Comparison of ENCODE assay signal across 10 cellular contexts in the genomic region with DNA sequence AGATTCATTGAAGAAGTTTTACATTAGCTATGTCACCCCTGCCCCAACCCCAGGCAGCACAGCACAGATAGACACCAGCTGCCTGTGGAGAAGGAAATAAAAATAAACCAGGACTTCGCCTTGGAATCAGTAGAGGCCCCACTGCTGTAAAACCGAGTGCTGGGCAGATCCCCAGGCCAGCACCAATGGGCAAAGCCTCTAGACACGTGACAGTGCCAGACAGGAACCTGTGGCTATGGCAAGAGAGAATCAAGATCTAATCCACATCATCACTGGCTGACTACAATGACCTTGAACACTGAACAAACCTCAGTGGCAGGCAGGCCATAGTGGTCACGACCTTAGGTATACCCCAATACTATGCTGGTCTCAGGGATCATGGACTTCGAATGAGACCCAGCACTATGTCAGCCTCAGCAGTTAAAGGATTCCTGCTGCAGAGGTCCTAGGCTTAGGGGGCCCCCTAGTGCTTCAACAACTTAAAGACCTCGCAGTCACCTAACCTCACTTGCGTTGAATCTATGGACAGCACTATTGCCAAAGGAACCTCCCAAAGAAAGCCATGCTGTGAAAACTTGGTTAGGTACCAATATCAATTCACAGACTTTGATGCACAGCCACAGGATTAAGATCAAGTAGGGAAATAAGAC.
DNase-seq lines count a peak whose midpoint lies in the region; ATAC-seq and TF ChIP-seq lines count a peak whose summit lies in the region.
"Had no signal": no experiment of that assay in that cellular context is flagged by ENCODE, and none has a peak within 500 bp of the region (broad histone marks: within the 10 kb centered on the region; RNA-seq: fewer than 3 reads in every experiment).

No MANE protein-coding gene starts in this region.

- H3K27me3 Mint-ChIP-seq in activated naive CD4-positive, alpha-beta T cell treated with anti-CD3 and anti-CD28 coated beads for 36 hours (ENCODE audit: low read depth), result no peaks in the 10 kb centered on the region
- H3K27me3 Mint-ChIP-seq in endodermal cell (ENCODE audit: insufficient read depth), result no peaks in the 10 kb centered on the region
- H3K27me3 Mint-ChIP-seq in type B pancreatic cell, result no peaks in the 10 kb centered on the region
- H3K27me3 Mint-ChIP-seq: dendritic cell treated with granulocyte-macrophage colony-stimulating factor and Interleukin-4, amounts not matched to agents 40 ng/mL and 50 ng/mL, for 4 days had no signal

- H3K36me3 ChIP-seq in endodermal cell (ENCODE audit: control insufficient read depth, insufficient read depth, low read length), result no peaks in the 10 kb centered on the region

- intact Hi-C loops in activated naive CD4-positive, alpha-beta T cell treated with anti-CD3 and anti-CD28 coated beads for 36 hours (cut with micrococcal nuclease), result no loop called here

- H3K4me1 ChIP-seq in endodermal cell (ENCODE audit: control insufficient read depth, insufficient read depth, low read length), result no peaks in the 10 kb centered on the region

- H3K27me3 ChIP-seq in endodermal cell (ENCODE audit: control insufficient read depth, insufficient read depth, low read length, poor library complexity, severe bottlenecking), result no peaks in the 10 kb centered on the region

- H3K9ac ChIP-seq in endodermal cell (ENCODE audit: extremely low read depth, low read length, poor library complexity, severe bottlenecking), result no peak overlapping the region

- no peak overlapping the region for H3K27ac ChIP-seq in endodermal cell (ENCODE audit: low read depth, low read length)
- no peak overlapping the region for H3K27ac ChIP-seq in coronary artery

- DNase-seq in activated naive CD4-positive, alpha-beta T cell treated with anti-CD3 and anti-CD28 coated beads for 36 hours, result peak; percentile 5
- no peak for DNase-seq in activated naive CD4-positive, alpha-beta T cell treated with anti-CD3 and anti-CD28 coated beads, Interleukin-2, amount 50 U/mL, for 72 hours (ENCODE audit: low spot score in 2 of 2)
- DNase-seq in NCI-H446 treated with DMSO at 0.1 percent for 48 hours (lab: John Stamatoyannopoulos, UW) (peak; percentile 8), endodermal cell (peak; percentile 88), type B pancreatic cell (ENCODE audit: extremely low spot score, unreplicated experiment) (no peak), coronary artery (ENCODE audit: low spot score) (no peak), omental fat pad (ENCODE audit: low spot score) (no peak)
- no peak for DNase-seq in stimulated activated CD4-positive, alpha-beta T cell treated with anti-CD3 and anti-CD28 coated beads, Interleukin-2, amount 100 ng/mL, for 24 hours
- DNase-seq: NCI-H510A treated with DMSO at 0.1 percent for 48 hours had no signal

- H3K9me3 Mint-ChIP-seq in activated naive CD4-positive, alpha-beta T cell treated with anti-CD3 and anti-CD28 coated beads for 36 hours, result peaks cover 13% of the 10 kb centered on the region
- peaks cover 8 to 12% of the 10 kb centered on the region in 2 donors for H3K9me3 Mint-ChIP-seq in activated naive CD4-positive, alpha-beta T cell treated with anti-CD3 and anti-CD28 coated beads, Interleukin-2, amount 50 U/mL, for 72 hours
- H3K9me3 Mint-ChIP-seq in endodermal cell, result peaks cover 1% of the 10 kb centered on the region
- H3K9me3 Mint-ChIP-seq in type B pancreatic cell, result no peaks in the 10 kb centered on the region
- H3K9me3 Mint-ChIP-seq: dendritic cell treated with granulocyte-macrophage colony-stimulating factor and Interleukin-4, amounts not matched to agents 40 ng/mL and 50 ng/mL, for 4 days had no signal

- peak; percentile 86 for TF ChIP-seq CTCF in endodermal cell (conservative IDR thresholded peaks at IDR 0.05)
- TF ChIP-seq CTCF in type B pancreatic cell (conservative IDR thresholded peaks at IDR 0.05), result peak; percentile 69
- TF ChIP-seq CTCF in coronary artery (IDR thresholded peaks at IDR 0.05), result no peak
- no peak for TF ChIP-seq CTCF in omental fat pad (IDR thresholded peaks at IDR 0.05)

- H3K27ac Mint-ChIP-seq in activated naive CD4-positive, alpha-beta T cell treated with anti-CD3 and anti-CD28 coated beads for 36 hours, result no peak overlapping the region
- H3K27ac Mint-ChIP-seq in activated naive CD4-positive, alpha-beta T cell treated with anti-CD3 and anti-CD28 coated beads, Interleukin-2, amount 50 U/mL, for 72 hours, result no peak overlapping the region
- H3K27ac Mint-ChIP-seq in endodermal cell, result no peak overlapping the region
- H3K27ac Mint-ChIP-seq in type B pancreatic cell, result no peak overlapping the region
- H3K27ac Mint-ChIP-seq: dendritic cell treated with granulocyte-macrophage colony-stimulating factor and Interleukin-4, amounts not matched to agents 40 ng/mL and 50 ng/mL, for 4 days had no signal

- no peaks in the 10 kb centered on the region for H3K36me3 Mint-ChIP-seq in activated naive CD4-positive, alpha-beta T cell treated with anti-CD3 and anti-CD28 coated beads for 36 hours (ENCODE audit: low read depth)
- H3K36me3 Mint-ChIP-seq in activated naive CD4-positive, alpha-beta T cell treated with anti-CD3 and anti-CD28 coated beads, Interleukin-2, amount 50 U/mL, for 72 hours, result no peaks in the 10 kb centered on the region
- H3K36me3 Mint-ChIP-seq in endodermal cell (ENCODE audit: low read depth), result no peaks in the 10 kb centered on the region
- H3K36me3 Mint-ChIP-seq in type B pancreatic cell, result no peaks in the 10 kb centered on the region

- peaks cover 16% of the 10 kb centered on the region for H3K9me3 ChIP-seq in endodermal cell (ENCODE audit: control insufficient read depth, low read length)

- WGBS in endodermal cell (ENCODE audit: insufficient coverage in 1 of 2, insufficient read length in 1 of 2), 2 experiments, result 44 to 46% methylated on average over 6 to 7 of the region's 7 CpGs

- ATAC-seq in activated naive CD4-positive, alpha-beta T cell treated with anti-CD3 and anti-CD28 coated beads, Interleukin-2, amount 50 U/mL, for 72 hours, result no peak
- ATAC-seq in omental fat pad (ENCODE audit: low FRiP score), result no peak

- H3K4me1 Mint-ChIP-seq in activated naive CD4-positive, alpha-beta T cell treated with anti-CD3 and anti-CD28 coated beads for 36 hours (ENCODE audit: low read depth), result no peaks in the 10 kb centered on the region
- peaks cover 3% of the 10 kb centered on the region for H3K4me1 Mint-ChIP-seq in endodermal cell
- H3K4me1 Mint-ChIP-seq in type B pancreatic cell (ENCODE audit: unreplicated experiment), result no peaks in the 10 kb centered on the region

- H3K4me3 ChIP-seq in endodermal cell (ENCODE audit: low read length), result no peak overlapping the region
- no peak overlapping the region for H3K4me3 ChIP-seq in coronary artery

- H3K4me3 Mint-ChIP-seq in activated naive CD4-positive, alpha-beta T cell treated with anti-CD3 and anti-CD28 coated beads for 36 hours, result no peak overlapping the region
- H3K4me3 Mint-ChIP-seq in endodermal cell (no peak overlapping the region), type B pancreatic cell (no peak overlapping the region)
- H3K4me3 Mint-ChIP-seq: dendritic cell treated with granulocyte-macrophage colony-stimulating factor and Interleukin-4, amounts not matched to agents 40 ng/mL and 50 ng/mL, for 4 days had no signal

- CTCF ChIA-PET in activated naive CD4-positive, alpha-beta T cell treated with anti-CD3 and anti-CD28 coated beads for 36 hours (lab: Charles Lee), result interaction anchor here (0.5 kb wide), 1 partner anchor 187 kb away, joined by 3 read pairs; no protein-coding TSS in a partner anchor

Comparison
In these comparisons a context has a peak if more than half of its experiments do, and no peak if none do; other contexts are left out.
1. DNase-seq: peak in activated naive CD4-positive, alpha-beta T cell treated with anti-CD3 and anti-CD28 coated beads for 36 hours (single experiment), NCI-H446 treated with DMSO at 0.1 percent for 48 hours (single experiment) and endodermal cell (single experiment); none in activated naive CD4-positive, alpha-beta T cell treated with anti-CD3 and anti-CD28 coated beads, Interleukin-2, amount 50 U/mL, for 72 hours (0 of 2), type B pancreatic cell (single experiment), stimulated activated CD4-positive, alpha-beta T cell treated with anti-CD3 and anti-CD28 coated beads, Interleukin-2, amount 100 ng/mL, for 24 hours (0 of 2), coronary artery (single experiment) and omental fat pad (single experiment).
2. CTCF ChIP-seq: peak in endodermal cell (single experiment) and type B pancreatic cell (single experiment); none in coronary artery (single experiment) and omental fat pad (0 of 3).